ENCODE assay signal across 32 cellular contexts in genomic region chr1:227846265-227846858, GRCh38. TPM values are rescaled to one million over a fixed set of nuclear protein-coding genes. Genes with fewer than 3 reads are reported as not detected.
"Had no signal": no experiment of that assay in that cellular context is flagged by ENCODE, and none has a peak within 500 bp of the region (broad histone marks: within the 10 kb centered on the region; RNA-seq: fewer than 3 reads in every experiment).

No MANE protein-coding gene starts in this region.

- ATAC-seq: activated CD4-positive, alpha-beta T cell treated with anti-CD3 and anti-CD28 coated beads for 36 hours; activated naive CD4-positive, alpha-beta T cell treated with anti-CD3 and anti-CD28 coated beads, Interleukin-2, amount 50 U/mL, for 72 hours; activated T-cell treated with anti-CD3 and anti-CD28 coated beads, Interleukin-2, amount 50 U/mL, for 72 hours; left colon; naive thymus-derived CD8-positive, alpha-beta T cell; stimulated activated naive CD8-positive, alpha-beta T cell treated with anti-CD3 and anti-CD28 coated beads, Interleukin-15, Interleukin-2, amounts not matched to agents 100 U/mL and 50 U/mL, for 24 hours had no signal

- H3K9me3 ChIP-seq: right atrium auricular region, testis, transverse colon had no signal

- H3K27me3 ChIP-seq: breast epithelium, right atrium auricular region, testis, transverse colon had no signal

- DNase-seq: activated B cell treated with CpG ODN at 0.5 μM for 24 hours; activated CD4-positive, alpha-beta T cell treated with anti-CD3 and anti-CD28 coated beads for 36 hours; activated CD4-positive, alpha-beta T cell treated with anti-CD3 and anti-CD28 coated beads, Interleukin-2, amount 50 U/mL, for 4 hours; activated naive CD4-positive, alpha-beta T cell; activated T-cell treated with anti-CD3 and anti-CD28 coated beads for 4 hours; activated T-cell treated with anti-CD3 and anti-CD28 coated beads, Interleukin-2, amount 50 U/mL, for 72 hours; endodermal cell; foreskin fibroblast; head of caudate nucleus; hypothalamus; immature natural killer cell; kidney; left colon; mammary epithelial cell; naive thymus-derived CD8-positive, alpha-beta T cell; occipital lobe; stimulated activated CD4-positive, alpha-beta T cell treated with anti-CD3 and anti-CD28 coated beads, Interleukin-15, amount 100 ng/mL, for 24 hours; stimulated activated CD4-positive, alpha-beta T cell treated with anti-CD3 and anti-CD28 coated beads, Interleukin-2, amount 100 ng/mL, for 24 hours; stimulated activated naive CD8-positive, alpha-beta T cell treated with anti-CD3 and anti-CD28 coated beads, Interleukin-15, Interleukin-2, amounts not matched to agents 100 U/mL and 50 U/mL, for 24 hours; T-helper 2 cell; testis; transverse colon had no signal

- H3K4me3 ChIP-seq: breast epithelium, right atrium auricular region, testis, transverse colon had no signal

- H3K4me3 Mint-ChIP-seq: activated B cell treated with CpG ODN at 0.5 μM for 24 hours; activated CD4-positive, alpha-beta T cell treated with anti-CD3 and anti-CD28 coated beads for 36 hours; activated T-cell treated with anti-CD3 and anti-CD28 coated beads, Interleukin-2, amount 50 U/mL, for 72 hours; central memory CD8-positive, alpha-beta T cell; dendritic cell treated with granulocyte-macrophage colony-stimulating factor and Interleukin-4, amounts not matched to agents 40 ng/mL and 50 ng/mL, for 4 days; endodermal cell; immature natural killer cell; neural crest cell had no signal

- H3K36me3 ChIP-seq: breast epithelium, right atrium auricular region, transverse colon had no signal

- H3K4me1 ChIP-seq: breast epithelium, right atrium auricular region, testis, transverse colon had no signal

- H3K27ac ChIP-seq: breast epithelium, right atrium auricular region, testis, transverse colon had no signal

- H3K27me3 Mint-ChIP-seq: activated B cell treated with CpG ODN at 0.5 μM for 24 hours; activated CD4-positive, alpha-beta T cell treated with anti-CD3 and anti-CD28 coated beads for 36 hours; central memory CD8-positive, alpha-beta T cell; dendritic cell treated with granulocyte-macrophage colony-stimulating factor and Interleukin-4, amounts not matched to agents 40 ng/mL and 50 ng/mL, for 4 days; naive thymus-derived CD8-positive, alpha-beta T cell had no signal

- H3K27ac Mint-ChIP-seq: activated B cell treated with CpG ODN at 0.5 μM for 24 hours; activated CD4-positive, alpha-beta T cell treated with anti-CD3 and anti-CD28 coated beads for 36 hours; activated T-cell treated with anti-CD3 and anti-CD28 coated beads, Interleukin-2, amount 50 U/mL, for 72 hours; dendritic cell treated with granulocyte-macrophage colony-stimulating factor and Interleukin-4, amounts not matched to agents 40 ng/mL and 50 ng/mL, for 4 days; endodermal cell had no signal

- H3K4me1 Mint-ChIP-seq: activated B cell treated with CpG ODN at 0.5 μM for 24 hours; activated CD4-positive, alpha-beta T cell treated with anti-CD3 and anti-CD28 coated beads for 36 hours; central memory CD8-positive, alpha-beta T cell; endodermal cell; neural crest cell had no signal

RNA-seq across cellular contexts. Expression of gene PRSS38, which starts 30.9 kb away (rescaled TPM):
- total RNA-seq: activated B cell treated with CpG ODN at 0.5 μM for 24 hours; activated CD4-positive, alpha-beta T cell treated with anti-CD3 and anti-CD28 coated beads for 36 hours; activated naive CD4-positive, alpha-beta T cell treated with anti-CD3 and anti-CD28 coated beads, Interleukin-2, amount 50 U/mL, for 72 hours; activated T-cell treated with anti-CD3 and anti-CD28 coated beads, Interleukin-2, amount 50 U/mL, for 72 hours; breast epithelium; endodermal cell; esophagus mucosa; kidney; left colon; liver; mammary epithelial cell; naive thymus-derived CD8-positive, alpha-beta T cell; neural crest cell; occipital lobe; pulmonary artery endothelial cell; right atrium auricular region; transverse colon; urinary bladder had no signal
- polyA plus RNA-seq: immature natural killer cell; liver; mammary epithelial cell; naive thymus-derived CD8-positive, alpha-beta T cell; urinary bladder had no signal
